Comparison of ENCODE assay signal across 9 cellular contexts in the genomic region with DNA sequence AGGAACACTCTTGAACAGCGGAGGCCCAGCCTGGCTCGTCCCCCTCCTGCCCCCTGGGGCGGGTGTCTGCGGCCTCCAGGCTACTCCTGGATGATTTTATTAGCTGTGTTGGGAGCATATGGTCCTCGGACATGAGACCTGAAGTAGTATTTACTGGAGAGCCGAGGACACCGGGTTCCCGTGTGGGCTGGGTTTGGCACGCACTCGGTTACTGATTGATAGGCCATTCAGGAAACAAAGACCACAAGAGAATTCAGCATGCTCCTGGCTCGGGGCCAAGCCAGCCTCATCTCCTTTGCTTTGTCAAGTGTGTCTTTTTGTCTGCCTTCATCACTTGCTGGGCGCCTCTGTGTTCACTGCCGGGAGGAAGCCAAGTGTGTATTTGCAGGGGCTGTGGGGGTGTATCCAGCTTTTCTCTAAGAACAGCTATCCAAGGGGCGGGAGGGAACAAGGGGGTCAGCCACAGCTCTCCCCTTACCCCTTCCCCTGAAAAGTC. TPM values are rescaled to one million over a fixed set of nuclear protein-coding genes. Genes with fewer than 3 reads are reported as not detected.
DNase-seq lines count a peak whose midpoint lies in the region; ATAC-seq, FAIRE-seq and TF ChIP-seq lines count a peak whose summit lies in the region.
"Had no signal": no experiment of that assay in that cellular context is flagged by ENCODE, and none has a peak within 500 bp of the region (broad histone marks: within the 10 kb centered on the region; RNA-seq: fewer than 3 reads in every experiment).

No MANE protein-coding gene starts in this region.

- FAIRE-seq in HTR-8/SVneo (lab: Jason Lieb, UNC): no peak

- H3K36me3 ChIP-seq in left ventricle myocardium inferior: no peaks in the 10 kb centered on the region
- H3K36me3 ChIP-seq: tibial artery had no signal

- no peak overlapping the region for H3K4me3 ChIP-seq in left ventricle myocardium inferior
- H3K4me3 ChIP-seq: tibial artery had no signal

- peak; percentile 36 for ATAC-seq in GM18861 (IDR thresholded peaks at IDR 0.05; ENCODE audit: unreplicated experiment)
- ATAC-seq in HG03064 (IDR thresholded peaks at IDR 0.05; ENCODE audit: low read depth, unreplicated experiment): peak; percentile 48

- H3K9me3 ChIP-seq in left ventricle myocardium inferior (replicated peaks): no peaks in the 10 kb centered on the region
- H3K9me3 ChIP-seq: tibial artery had no signal

- TF ChIP-seq CTCF in left ventricle myocardium inferior (IDR thresholded peaks at IDR 0.05; ENCODE audit: borderline replicate concordance): no peak

- peak overlapping the region; percentile 49 for H3K27ac ChIP-seq in left ventricle myocardium inferior (replicated peaks)
- H3K27ac ChIP-seq: tibial artery had no signal

- DNase-seq in NCI-H2227 treated with DMSO at 0.1 percent for 48 hours (lab: John Stamatoyannopoulos, UW): peak; percentile 46
- peak; percentile 55 for DNase-seq in activated T-cell treated with anti-CD3 and anti-CD28 coated beads for 24 hours (ENCODE audit: low read depth)
- peak; percentile 73 for DNase-seq in left ventricle myocardium inferior
- DNase-seq in stimulated activated CD4-positive, alpha-beta T cell treated with anti-CD3 and anti-CD28 coated beads, Interleukin-4, amount 100 ng/mL, for 1 hour: peak; percentile 69
- no peak for DNase-seq in HTR-8/SVneo (ENCODE audit: insufficient read length, low spot score)
- no peak for DNase-seq in cerebellar nuclear complex (lab: John Stamatoyannopoulos, UW)

- H3K4me1 ChIP-seq in left ventricle myocardium inferior: peaks cover 41% of the 10 kb centered on the region

- intact Hi-C loops in left ventricle myocardium inferior (cut with micrococcal nuclease): loop anchor here (5.0 kb wide), 1 partner anchor 393 kb away; no protein-coding TSS in a partner anchor

- no peaks in the 10 kb centered on the region for H3K27me3 ChIP-seq in left ventricle myocardium inferior (ENCODE audit: low read depth)

RNA-seq across cellular contexts. Expression of gene FXYD2, which starts 9.7 kb away (rescaled TPM):
- 1.3 TPM for total RNA-seq in left ventricle myocardium inferior

RNA-seq across cellular contexts. Expression of gene DSCAML1, which starts 17.8 kb away (rescaled TPM):
- 0.19 TPM for total RNA-seq in left ventricle myocardium inferior

Comparison
In these comparisons a context has a peak if more than half of its experiments do, and no peak if none do; other contexts are left out.
1. DNase-seq: peak in NCI-H2227 treated with DMSO at 0.1 percent for 48 hours (single experiment), activated T-cell treated with anti-CD3 and anti-CD28 coated beads for 24 hours (single experiment), left ventricle myocardium inferior (single experiment) and stimulated activated CD4-positive, alpha-beta T cell treated with anti-CD3 and anti-CD28 coated beads, Interleukin-4, amount 100 ng/mL, for 1 hour (single experiment); none in HTR-8/SVneo (single experiment) and cerebellar nuclear complex (0 of 2).